In the genomic region with DNA sequence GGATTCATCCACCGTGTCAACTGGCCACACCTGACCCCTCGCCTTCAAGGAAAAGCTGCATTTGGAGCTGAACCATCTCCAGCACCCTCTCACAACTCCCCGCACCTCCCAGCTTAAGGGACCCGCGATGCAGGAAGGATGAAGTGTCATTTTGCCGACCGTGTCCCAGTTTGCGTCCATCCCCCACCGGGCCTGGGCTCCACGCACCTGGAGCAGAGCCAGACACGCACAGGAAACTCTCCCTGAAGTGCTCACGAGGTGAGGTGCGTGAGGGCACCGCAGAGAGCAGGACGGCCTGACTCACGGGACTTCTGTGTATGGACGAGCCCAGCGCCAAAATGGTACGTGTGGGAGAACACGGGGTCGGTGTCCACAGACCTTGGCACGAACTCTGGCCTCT, we compare ENCODE assay signal across 28 cellular contexts. TPM values are rescaled to one million over a fixed set of nuclear protein-coding genes. Genes with fewer than 3 reads are reported as not detected.
DNase-seq lines count a peak whose midpoint lies in the region; ATAC-seq and TF ChIP-seq lines count a peak whose summit lies in the region.
"Had no signal": no experiment of that assay in that cellular context is flagged by ENCODE, and none has a peak within 500 bp of the region (broad histone marks: within the 10 kb centered on the region; RNA-seq: fewer than 3 reads in every experiment).

No MANE protein-coding gene starts in this region.

- H4K20me1 ChIP-seq in IMR-90 (ENCODE audit: insufficient read depth, low read length): no peaks in the 10 kb centered on the region
- H4K20me1 ChIP-seq: BLaER1 had no signal

- H2BK15ac ChIP-seq in IMR-90 (ENCODE audit: low read depth, low read length) (no peak overlapping the region), neuronal stem cell (ENCODE audit: low read length) (peak overlapping the region; percentile 49)

- POLR2A ChIA-PET in IMR-90 (lab: Charles Lee; ENCODE audit: unreplicated experiment): no interaction called here
- POLR2A ChIA-PET in activated CD8-positive, alpha-beta T cell treated with anti-CD3 and anti-CD28 coated beads, Interleukin-2, amount 10 ng/mL, durations not matched to agents 7 days and 5 days (lab: Charles Lee): no interaction called here

- no peaks in the 10 kb centered on the region for H3K36me3 Mint-ChIP-seq in natural killer cell treated with Interleukin-12 subunit alpha and Interleukin-12 subunit beta and Interleukin-15 and Interleukin-18, amount 100 ng/mL, for 72 hours
- H3K36me3 Mint-ChIP-seq in natural killer cell: no peaks in the 10 kb centered on the region
- H3K36me3 Mint-ChIP-seq in activated CD8-positive, alpha-beta T cell treated with anti-CD3 and anti-CD28 coated beads, Interleukin-2, amount 10 ng/mL, durations not matched to agents 7 days and 5 days (ENCODE audit: low read depth): no peaks in the 10 kb centered on the region
- H3K36me3 Mint-ChIP-seq: CD14-positive monocyte; CD4-positive, alpha-beta memory T cell; CD4-positive, CD25-positive, alpha-beta regulatory T cell; CD8-positive, alpha-beta memory T cell had no signal

- H2BK12ac ChIP-seq in neuronal stem cell (ENCODE audit: low read length): peak overlapping the region; percentile 94

- H2AFZ ChIP-seq in IMR-90 (replicated peaks; ENCODE audit: low read length, poor library complexity) (no peak overlapping the region), neuronal stem cell (ENCODE audit: low read length) (no peak overlapping the region)

- H3K18ac ChIP-seq in IMR-90 (ENCODE audit: low read depth, low read length) (no peak overlapping the region), neuronal stem cell (ENCODE audit: low read length) (peak overlapping the region; percentile 28)

- H4K5ac ChIP-seq in IMR-90 (ENCODE audit: low read depth, low read length): no peak overlapping the region

- no peak overlapping the region for H2BK120ac ChIP-seq in IMR-90 (ENCODE audit: low read depth, low read length)
- no peak overlapping the region for H2BK120ac ChIP-seq in neuronal stem cell (ENCODE audit: low read depth, low read length)

- CTCF ChIA-PET in IMR-90 (lab: Yijun Ruan, JAX): no interaction called here
- CTCF ChIA-PET in activated CD8-positive, alpha-beta T cell treated with anti-CD3 and anti-CD28 coated beads, Interleukin-2, amount 10 ng/mL, durations not matched to agents 7 days and 5 days (lab: Charles Lee): no interaction called here

- H2BK20ac ChIP-seq in IMR-90 (ENCODE audit: low read depth, low read length): no peak overlapping the region

- H3K27me3 ChIP-seq in IMR-90 (ENCODE audit: control insufficient read depth, insufficient read depth, low read length) (no peaks in the 10 kb centered on the region; the same call in 1 of the 2 replicates), neuronal stem cell (ENCODE audit: control insufficient read depth in 3 of 3, insufficient read depth in 3 of 3, low read depth in 1 of 3, low read length in 3 of 3) (no peaks in the 10 kb centered on the region), upper lobe of right lung (no peaks in the 10 kb centered on the region)
- H3K27me3 ChIP-seq: BE2C, BLaER1 had no signal

- H3K27ac ChIP-seq in IMR-90 (ENCODE audit: insufficient read depth, low read length) (no peak overlapping the region), neuronal stem cell (replicated peaks; ENCODE audit: low read length) (no peak overlapping the region), upper lobe of right lung (no peak overlapping the region)
- H3K27ac ChIP-seq: BLaER1 had no signal

- H3K23ac ChIP-seq in IMR-90 (ENCODE audit: low read depth, low read length) (no peak overlapping the region), neuronal stem cell (ENCODE audit: low read depth, low read length, poor library complexity) (peak overlapping the region; percentile 85)

- no peak for TF ChIP-seq POLR2A in IMR-90 (IDR thresholded peaks at IDR 0.05; ENCODE audit: low read depth, low read length)

- DNase-seq in natural killer cell treated with Interleukin-12 subunit alpha and Interleukin-12 subunit beta and Interleukin-15 and Interleukin-18, amount 100 ng/mL, for 72 hours (ENCODE audit: low spot score): peak; percentile 25
- DNase-seq in natural killer cell: no peak
- no peak for DNase-seq in IMR-90
- DNase-seq in neuronal stem cell (ENCODE audit: low spot score): no peak
- peak; percentile 34 for DNase-seq in upper lobe of right lung
- no peak for DNase-seq in activated CD8-positive, alpha-beta T cell treated with anti-CD3 and anti-CD28 coated beads, Interleukin-2, amount 10 ng/mL, durations not matched to agents 7 days and 5 days
- no peak for DNase-seq in NCI-H446 treated with DMSO at 0.1 percent for 48 hours (lab: John Stamatoyannopoulos, UW)
- DNase-seq: 8988T; ACHN; BE2C; C1 segment of cervical spinal cord; CD4-positive, alpha-beta memory T cell; CD4-positive, CD25-positive, alpha-beta regulatory T cell; CD8-positive, alpha-beta memory T cell; COR-L47; DMS 273 treated with DMSO at 0.1 percent for 48 hours; DMS153; DMS53; DMS79; DND-41; EL; GDM1 had no signal

- no TSS peak for BruUV-seq in IMR-90 (replicated peaks; lab: Mats Ljungman, UMichigan)

- H3K4me1 ChIP-seq in IMR-90 (ENCODE audit: control insufficient read depth, insufficient read depth, low read length): no peaks in the 10 kb centered on the region
- H3K4me1 ChIP-seq in neuronal stem cell (ENCODE audit: control insufficient read depth in 2 of 2, insufficient read depth in 1 of 2, low read depth in 1 of 2, low read length in 2 of 2): no peaks in the 10 kb centered on the region
- H3K4me1 ChIP-seq in upper lobe of right lung: no peaks in the 10 kb centered on the region
- H3K4me1 ChIP-seq: BE2C, BLaER1 had no signal

- no peak overlapping the region for H3K27ac Mint-ChIP-seq in natural killer cell treated with Interleukin-12 subunit alpha and Interleukin-12 subunit beta and Interleukin-15 and Interleukin-18, amount 100 ng/mL, for 72 hours
- no peak overlapping the region for H3K27ac Mint-ChIP-seq in natural killer cell
- no peak overlapping the region for H3K27ac Mint-ChIP-seq in activated CD8-positive, alpha-beta T cell treated with anti-CD3 and anti-CD28 coated beads, Interleukin-2, amount 10 ng/mL, durations not matched to agents 7 days and 5 days
- H3K27ac Mint-ChIP-seq: CD14-positive monocyte; CD4-positive, alpha-beta memory T cell; CD4-positive, CD25-positive, alpha-beta regulatory T cell; CD8-positive, alpha-beta memory T cell had no signal

- H3K36me3 ChIP-seq in IMR-90 (ENCODE audit: control insufficient read depth, insufficient read depth, low read length) (no peaks in the 10 kb centered on the region), neuronal stem cell (replicated peaks in 1 of 2; ENCODE audit: control insufficient read depth in 2 of 2, insufficient read depth in 2 of 2, low read length in 2 of 2) (peaks cover 0 to 4% of the 10 kb centered on the region in 2 donors), upper lobe of right lung (no peaks in the 10 kb centered on the region)
- H3K36me3 ChIP-seq: BE2C, BLaER1 had no signal

- no peak overlapping the region for H4K91ac ChIP-seq in IMR-90 (ENCODE audit: insufficient read depth, low read depth, low read length)
- no peak overlapping the region for H4K91ac ChIP-seq in neuronal stem cell (ENCODE audit: low read depth, low read length, poor library complexity)

- H3K4me2 ChIP-seq in IMR-90 (ENCODE audit: low read depth, low read length): no peak overlapping the region
- H3K4me2 ChIP-seq in neuronal stem cell (ENCODE audit: insufficient read depth, low read length, poor library complexity, severe bottlenecking): no peak overlapping the region
- H3K4me2 ChIP-seq: BLaER1 had no signal

- peaks cover 4 to 6% of the 10 kb centered on the region in 2 donors for H3K27me3 Mint-ChIP-seq in natural killer cell treated with Interleukin-12 subunit alpha and Interleukin-12 subunit beta and Interleukin-15 and Interleukin-18, amount 100 ng/mL, for 72 hours
- peaks cover 0 to 8% of the 10 kb centered on the region in 2 donors for H3K27me3 Mint-ChIP-seq in natural killer cell (ENCODE audit: low read depth in 2 of 2)
- H3K27me3 Mint-ChIP-seq in activated CD8-positive, alpha-beta T cell treated with anti-CD3 and anti-CD28 coated beads, Interleukin-2, amount 10 ng/mL, durations not matched to agents 7 days and 5 days (ENCODE audit: low read depth): no peaks in the 10 kb centered on the region

- H3K79me1 ChIP-seq in IMR-90 (ENCODE audit: low read depth in 1 of 2, low read length in 2 of 2): no peaks in the 10 kb centered on the region
- H3K79me1 ChIP-seq in neuronal stem cell (ENCODE audit: low read depth, low read length): peaks cover 17% of the 10 kb centered on the region

- intact Hi-C loops in natural killer cell (cut with micrococcal nuclease) (no loop called here), IMR-90 (cut with micrococcal nuclease) (no loop called here), upper lobe of right lung (cut with DNase I) (no loop called here)

- H3K4me3 ChIP-seq in IMR-90 (ENCODE audit: insufficient read depth, low read depth, low read length): no peak overlapping the region
- no peak overlapping the region for H3K4me3 ChIP-seq in neuronal stem cell (ENCODE audit: low read length in 2 of 2)
- H3K4me3 ChIP-seq in upper lobe of right lung: no peak overlapping the region
- H3K4me3 ChIP-seq: BLaER1, GM12878 had no signal

- no peak overlapping the region for H3K56ac ChIP-seq in IMR-90 (ENCODE audit: extremely low read depth, insufficient read depth, low read length)

- TF ChIP-seq CTCF in natural killer cell (IDR thresholded peaks at IDR 0.05): no peak
- no peak for TF ChIP-seq CTCF in IMR-90 (conservative IDR thresholded peaks at IDR 0.05; ENCODE audit: low read depth, low read length)
- no peak for TF ChIP-seq CTCF in upper lobe of right lung (IDR thresholded peaks at IDR 0.05)

- no peaks in the 10 kb centered on the region for H3K9me3 Mint-ChIP-seq in natural killer cell treated with Interleukin-12 subunit alpha and Interleukin-12 subunit beta and Interleukin-15 and Interleukin-18, amount 100 ng/mL, for 72 hours
- no peaks in the 10 kb centered on the region for H3K9me3 Mint-ChIP-seq in natural killer cell
- H3K9me3 Mint-ChIP-seq in activated CD8-positive, alpha-beta T cell treated with anti-CD3 and anti-CD28 coated beads, Interleukin-2, amount 10 ng/mL, durations not matched to agents 7 days and 5 days (ENCODE audit: insufficient read depth): no peaks in the 10 kb centered on the region

- H4K8ac ChIP-seq in IMR-90 (ENCODE audit: low read depth in 2 of 2, low read length in 2 of 2) (no peak overlapping the region), neuronal stem cell (ENCODE audit: low read depth, low read length) (no peak overlapping the region)

- no peak overlapping the region for H2AK5ac ChIP-seq in IMR-90 (ENCODE audit: low read depth, low read length)
- H2AK5ac ChIP-seq in neuronal stem cell (ENCODE audit: low read depth, low read length): peak overlapping the region; percentile 28

- no peaks in the 10 kb centered on the region for H3K9me1 ChIP-seq in IMR-90 (ENCODE audit: insufficient read depth, low read length)

- H3K9ac ChIP-seq in IMR-90 (ENCODE audit: low read depth, low read length): no peak overlapping the region
- no peak overlapping the region for H3K9ac ChIP-seq in neuronal stem cell (ENCODE audit: low read depth, low read length, poor library complexity)
- H3K9ac ChIP-seq: BLaER1 had no signal

- in situ Hi-C loops in IMR-90 (cut with MboI; ENCODE audit: low sequenced_read_pairs): no loop called here

- dilution Hi-C loops in IMR-90 (cut with HindIII; ENCODE audit: low sequenced_read_pairs, unreplicated experiment): no loop called here

- peaks cover 0 to 5% of the 10 kb centered on the region in 2 donors for H3K4me1 Mint-ChIP-seq in natural killer cell treated with Interleukin-12 subunit alpha and Interleukin-12 subunit beta and Interleukin-15 and Interleukin-18, amount 100 ng/mL, for 72 hours (ENCODE audit: low read depth in 2 of 2)
- no peaks in the 10 kb centered on the region for H3K4me1 Mint-ChIP-seq in natural killer cell
- H3K4me1 Mint-ChIP-seq in activated CD8-positive, alpha-beta T cell treated with anti-CD3 and anti-CD28 coated beads, Interleukin-2, amount 10 ng/mL, durations not matched to agents 7 days and 5 days (ENCODE audit: low read depth): no peaks in the 10 kb centered on the region
- H3K4me1 Mint-ChIP-seq: CD14-positive monocyte; CD4-positive, alpha-beta memory T cell had no signal

- no peak for ATAC-seq in natural killer cell treated with Interleukin-12 subunit alpha and Interleukin-12 subunit beta and Interleukin-15 and Interleukin-18, amount 100 ng/mL, for 72 hours
- ATAC-seq in natural killer cell (no peak), IMR-90 (ENCODE audit: low read depth) (no peak), upper lobe of right lung (no peak), GM18867 (IDR thresholded peaks at IDR 0.05; ENCODE audit: unreplicated experiment) (no peak)
- ATAC-seq in activated CD8-positive, alpha-beta T cell treated with anti-CD3 and anti-CD28 coated beads, Interleukin-2, amount 10 ng/mL, durations not matched to agents 7 days and 5 days: no peak
- ATAC-seq: GM12878 had no signal

- H3K9me3 ChIP-seq in IMR-90 (ENCODE audit: control insufficient read depth, insufficient read depth, low read length) (peaks cover 16% of the 10 kb centered on the region), neuronal stem cell (replicated peaks in 1 of 2; ENCODE audit: control insufficient read depth in 2 of 2, insufficient read depth in 1 of 2, low read depth in 1 of 2, low read length in 2 of 2) (peaks cover 9 to 13% of the 10 kb centered on the region in 2 donors), upper lobe of right lung (no peaks in the 10 kb centered on the region)

- H3K4ac ChIP-seq in IMR-90 (ENCODE audit: low read depth, low read length): no peak overlapping the region
- peak overlapping the region; percentile 53 for H3K4ac ChIP-seq in neuronal stem cell (ENCODE audit: low read length)

- peak overlapping the region; percentile 13 for H2AK9ac ChIP-seq in IMR-90 (replicated peaks; ENCODE audit: low read depth, low read length, poor library complexity)

- TF ChIP-seq RAD21 in IMR-90 (IDR thresholded peaks at IDR 0.05; ENCODE audit: low read length): no peak

- 77% methylated on average over 16 of the region's 22 CpGs; no CpG with 5 or more reads in 1 of the 2 experiments for WGBS in IMR-90 (ENCODE audit: extremely low coverage in 2 of 2, insufficient read length in 1 of 2), 2 experiments
- WGBS in neuronal stem cell (ENCODE audit: extremely low coverage in 2 of 2, insufficient read length in 2 of 2, insufficient replicate concordance in 1 of 2), 2 donors: no CpG with 5 or more reads among the region's 22 CpGs

- H2BK5ac ChIP-seq in IMR-90 (ENCODE audit: low read depth, low read length, poor library complexity, severe bottlenecking) (no peak overlapping the region), neuronal stem cell (ENCODE audit: low read length) (no peak overlapping the region)

- H3K14ac ChIP-seq in IMR-90 (replicated peaks; ENCODE audit: low read depth, low read length) (no peak overlapping the region), neuronal stem cell (ENCODE audit: low read length) (peak overlapping the region; percentile 56)

- no peak overlapping the region for H3K4me3 Mint-ChIP-seq in natural killer cell treated with Interleukin-12 subunit alpha and Interleukin-12 subunit beta and Interleukin-15 and Interleukin-18, amount 100 ng/mL, for 72 hours
- H3K4me3 Mint-ChIP-seq in natural killer cell: no peak overlapping the region
- H3K4me3 Mint-ChIP-seq in activated CD8-positive, alpha-beta T cell treated with anti-CD3 and anti-CD28 coated beads, Interleukin-2, amount 10 ng/mL, durations not matched to agents 7 days and 5 days: no peak overlapping the region
- H3K4me3 Mint-ChIP-seq: CD4-positive, alpha-beta memory T cell; CD4-positive, CD25-positive, alpha-beta regulatory T cell; CD8-positive, alpha-beta memory T cell had no signal

RNA-seq across cellular contexts. Expression of a gene that starts 7.2 kb away (rescaled TPM):
- under 1 TPM in 1 of 2 donors, not detected in 1; 0.67 TPM for total RNA-seq in natural killer cell treated with Interleukin-12 subunit alpha and Interleukin-12 subunit beta and Interleukin-15 and Interleukin-18, amount 100 ng/mL, for 72 hours
- total RNA-seq in natural killer cell (under 1 TPM in 1 of 3 donors, not detected in 2; 0.75 TPM), IMR-90 (2012; rRNA removed) (under 0.01 TPM in 1 of 2 replicates, not detected in the other), upper lobe of right lung (37.8 TPM)
- 0.68 and 0.72 TPM in 2 replicates for polyA plus RNA-seq in IMR-90 (2012; rRNA removed)
- 0.14 and 0.65 TPM in 2 replicates for polyA plus RNA-seq in IMR-90 (2012; cell fraction: cytosol; rRNA removed)
- polyA plus RNA-seq in IMR-90 (2012; cell fraction: nucleus; rRNA removed; ENCODE audit: low replicate concordance): 5.9 and 6.9 TPM in 2 replicates
- 29.6 TPM for polyA plus RNA-seq in neuronal stem cell (2013, experiment 1 of 2)
- 28.3 TPM for polyA plus RNA-seq in neuronal stem cell (2013, experiment 2 of 2)
- not detected for total RNA-seq in activated CD8-positive, alpha-beta T cell treated with anti-CD3 and anti-CD28 coated beads, Interleukin-2, amount 10 ng/mL, durations not matched to agents 7 days and 5 days
- total RNA-seq: CD4-positive, CD25-positive, alpha-beta regulatory T cell had no signal
- polyA plus RNA-seq: CD14-positive monocyte; CD4-positive, alpha-beta memory T cell; CD4-positive, CD25-positive, alpha-beta regulatory T cell; CD8-positive, alpha-beta memory T cell; GM12878 had no signal

RNA-seq across cellular contexts. Expression of a gene that starts 42.7 kb away (rescaled TPM):
- total RNA-seq in natural killer cell treated with Interleukin-12 subunit alpha and Interleukin-12 subunit beta and Interleukin-15 and Interleukin-18, amount 100 ng/mL, for 72 hours: under 1 TPM in 1 of 2 donors, not detected in 1; 0.33 TPM
- total RNA-seq in natural killer cell: under 1 TPM in 2 of 3 donors, not detected in 1; 0.43 to 0.54 TPM
- total RNA-seq in IMR-90 (2012; rRNA removed): not detected in 2 replicates
- 0.24 and 0.26 TPM in 2 replicates for polyA plus RNA-seq in IMR-90 (2012; rRNA removed)
- polyA plus RNA-seq in IMR-90 (2012; cell fraction: cytosol; rRNA removed): 0.35 TPM in 1 of 2 replicates, not detected in the other
- 1.1 and 2.5 TPM in 2 replicates for polyA plus RNA-seq in IMR-90 (2012; cell fraction: nucleus; rRNA removed; ENCODE audit: low replicate concordance)
- polyA plus RNA-seq in neuronal stem cell (2013, experiment 1 of 2): 0.89 TPM
- 0.91 TPM for polyA plus RNA-seq in neuronal stem cell (2013, experiment 2 of 2)
- 1.2 TPM for total RNA-seq in upper lobe of right lung
- under 1 TPM; 0.16 to 0.39 TPM for total RNA-seq in activated CD8-positive, alpha-beta T cell treated with anti-CD3 and anti-CD28 coated beads, Interleukin-2, amount 10 ng/mL, durations not matched to agents 7 days and 5 days
- total RNA-seq: Daoy had no signal
- polyA plus RNA-seq: AG04450, CD14-positive monocyte had no signal

RNA-seq across cellular contexts. Expression of a gene that starts 44.7 kb away (rescaled TPM):
- not detected for total RNA-seq in natural killer cell treated with Interleukin-12 subunit alpha and Interleukin-12 subunit beta and Interleukin-15 and Interleukin-18, amount 100 ng/mL, for 72 hours
- total RNA-seq in natural killer cell (not detected), IMR-90 (2012; rRNA removed) (under 0.01 TPM in 2 replicates), upper lobe of right lung (2.6 TPM)
- polyA plus RNA-seq in IMR-90 (2012; rRNA removed): 0.07 and 0.09 TPM in 2 replicates
- 0.08 and 0.15 TPM in 2 replicates for polyA plus RNA-seq in IMR-90 (2012; cell fraction: cytosol; rRNA removed)
- 0.31 and 0.67 TPM in 2 replicates for polyA plus RNA-seq in IMR-90 (2012; cell fraction: nucleus; rRNA removed; ENCODE audit: low replicate concordance)
- 13.6 TPM for polyA plus RNA-seq in neuronal stem cell (2013, experiment 1 of 2)
- polyA plus RNA-seq in neuronal stem cell (2013, experiment 2 of 2): 12.7 TPM
- total RNA-seq in activated CD8-positive, alpha-beta T cell treated with anti-CD3 and anti-CD28 coated beads, Interleukin-2, amount 10 ng/mL, durations not matched to agents 7 days and 5 days: not detected
- total RNA-seq: CD4-positive, alpha-beta memory T cell; CD4-positive, CD25-positive, alpha-beta regulatory T cell; CD8-positive, alpha-beta memory T cell; Daoy; GM12878 had no signal
- polyA plus RNA-seq: CD14-positive monocyte; CD4-positive, alpha-beta memory T cell; CD4-positive, CD25-positive, alpha-beta regulatory T cell; CD8-positive, alpha-beta memory T cell; GM12878 had no signal

RNA-seq across cellular contexts. Expression of a gene that starts 53.7 kb away (rescaled TPM):
- 10 to 100 TPM; 16.3 to 17.7 TPM for total RNA-seq in natural killer cell treated with Interleukin-12 subunit alpha and Interleukin-12 subunit beta and Interleukin-15 and Interleukin-18, amount 100 ng/mL, for 72 hours
- total RNA-seq in natural killer cell (10 to 100 TPM; 18.7 to 20.6 (median 18.9) TPM), IMR-90 (2012; rRNA removed) (2.7 and 4.2 TPM in 2 replicates), upper lobe of right lung (19.9 TPM)
- polyA plus RNA-seq in IMR-90 (2012; rRNA removed): 6.3 and 13.9 TPM in 2 replicates
- polyA plus RNA-seq in IMR-90 (2012; cell fraction: cytosol; rRNA removed): 13.7 and 31.3 TPM in 2 replicates
- polyA plus RNA-seq in IMR-90 (2012; cell fraction: nucleus; rRNA removed; ENCODE audit: low replicate concordance): 5.7 and 24.7 TPM in 2 replicates
- polyA plus RNA-seq in neuronal stem cell (2013, experiment 1 of 2): 6.3 TPM
- polyA plus RNA-seq in neuronal stem cell (2013, experiment 2 of 2): 6.2 TPM
- total RNA-seq in activated CD8-positive, alpha-beta T cell treated with anti-CD3 and anti-CD28 coated beads, Interleukin-2, amount 10 ng/mL, durations not matched to agents 7 days and 5 days: 10 to 100 TPM; 20.1 to 20.7 TPM

Comparison
In these comparisons a context has a peak if more than half of its experiments do, and no peak if none do; other contexts are left out.
1. DNase-seq: peak in natural killer cell treated with Interleukin-12 subunit alpha and Interleukin-12 subunit beta and Interleukin-15 and Interleukin-18, amount 100 ng/mL, for 72 hours (single experiment) and upper lobe of right lung (single experiment); none in natural killer cell (single experiment), IMR-90 (single experiment), neuronal stem cell (single experiment), activated CD8-positive, alpha-beta T cell treated with anti-CD3 and anti-CD28 coated beads, Interleukin-2, amount 10 ng/mL, durations not matched to agents 7 days and 5 days (single experiment) and NCI-H446 treated with DMSO at 0.1 percent for 48 hours (single experiment).
2. RNA of a gene that starts 7.2 kb away (total RNA-seq): 37.8 TPM in upper lobe of right lung (single experiment); 0.67 TPM in natural killer cell treated with Interleukin-12 subunit alpha and Interleukin-12 subunit beta and Interleukin-15 and Interleukin-18, amount 100 ng/mL, for 72 hours, under 0.01 TPM in IMR-90, 0.75 TPM in natural killer cell and not detected in activated CD8-positive, alpha-beta T cell treated with anti-CD3 and anti-CD28 coated beads, Interleukin-2, amount 10 ng/mL, durations not matched to agents 7 days and 5 days; every median in the first group is over 10 times any median in the second.